15 cellular contexts compared by ENCODE assay signal in genomic region chr1:193700710-193701355, GRCh38.
DNase-seq lines count a peak whose midpoint lies in the region; ATAC-seq and TF ChIP-seq lines count a peak whose summit lies in the region.
"Had no signal": no experiment of that assay in that cellular context is flagged by ENCODE, and none has a peak within 500 bp of the region (broad histone marks: within the 10 kb centered on the region; RNA-seq: fewer than 3 reads in every experiment).

No MANE protein-coding gene starts in this region.

- H3K4me3 Mint-ChIP-seq in activated CD8-positive, alpha-beta T cell treated with anti-CD3 and anti-CD28 coated beads for 36 hours: no peak overlapping the region
- H3K4me3 Mint-ChIP-seq in naive thymus-derived CD4-positive, alpha-beta T cell: no peak overlapping the region
- H3K4me3 Mint-ChIP-seq: brain; CD8-positive, alpha-beta T cell; mesothelial cell of epicardium had no signal

- no peaks in the 10 kb centered on the region for H3K36me3 ChIP-seq in naive thymus-derived CD4-positive, alpha-beta T cell (ENCODE audit: control insufficient read depth in 2 of 3, insufficient read depth in 3 of 3, low read length in 3 of 3)

- TF ChIP-seq CTCF in activated CD8-positive, alpha-beta T cell treated with anti-CD3 and anti-CD28 coated beads for 36 hours (IDR thresholded peaks at IDR 0.05): no peak

- H3K27me3 Mint-ChIP-seq in activated CD8-positive, alpha-beta T cell treated with anti-CD3 and anti-CD28 coated beads for 36 hours: no peaks in the 10 kb centered on the region
- no peaks in the 10 kb centered on the region for H3K27me3 Mint-ChIP-seq in naive thymus-derived CD4-positive, alpha-beta T cell
- H3K27me3 Mint-ChIP-seq: brain had no signal

- CTCF ChIA-PET in activated CD8-positive, alpha-beta T cell treated with anti-CD3 and anti-CD28 coated beads for 36 hours (lab: Charles Lee): no interaction called here
- CTCF ChIA-PET in naive thymus-derived CD4-positive, alpha-beta T cell (lab: Charles Lee): no interaction called here

- H3K4me1 Mint-ChIP-seq in activated CD8-positive, alpha-beta T cell treated with anti-CD3 and anti-CD28 coated beads for 36 hours (ENCODE audit: low read depth): peaks cover 22% of the 10 kb centered on the region
- peaks cover 0 to 10% (median 5%) of the 10 kb centered on the region in 7 donors for H3K4me1 Mint-ChIP-seq in naive thymus-derived CD4-positive, alpha-beta T cell

- ATAC-seq in activated CD8-positive, alpha-beta T cell treated with anti-CD3 and anti-CD28 coated beads for 36 hours: peak; percentile 92
- no peak for ATAC-seq in naive thymus-derived CD4-positive, alpha-beta T cell
- ATAC-seq in GM21825 (IDR thresholded peaks at IDR 0.05; ENCODE audit: unreplicated experiment) (no peak), HG02763 (IDR thresholded peaks at IDR 0.05; ENCODE audit: unreplicated experiment) (no peak)
- ATAC-seq: CD8-positive, alpha-beta T cell; K562 had no signal

- intact Hi-C loops in activated CD8-positive, alpha-beta T cell treated with anti-CD3 and anti-CD28 coated beads for 36 hours (cut with micrococcal nuclease): no loop called here
- intact Hi-C loops in naive thymus-derived CD4-positive, alpha-beta T cell (cut with micrococcal nuclease): no loop called here

- H3K9me3 ChIP-seq in naive thymus-derived CD4-positive, alpha-beta T cell (ENCODE audit: control insufficient read depth in 2 of 3, low read length in 3 of 3): no peaks in the 10 kb centered on the region

- H3K27ac ChIP-seq in naive thymus-derived CD4-positive, alpha-beta T cell (ENCODE audit: low read depth, low read length): no peak overlapping the region

- H3K27ac Mint-ChIP-seq in activated CD8-positive, alpha-beta T cell treated with anti-CD3 and anti-CD28 coated beads for 36 hours: peak overlapping the region; percentile 32
- H3K27ac Mint-ChIP-seq in naive thymus-derived CD4-positive, alpha-beta T cell: no peak overlapping the region
- H3K27ac Mint-ChIP-seq: CD8-positive, alpha-beta T cell; mesothelial cell of epicardium had no signal

- peak; percentile 1 for DNase-seq in AG08395 (ENCODE audit: low spot score)
- peak; percentile 51 for DNase-seq in HCEC 1CT
- no peak for DNase-seq in activated CD8-positive, alpha-beta T cell treated with anti-CD3 and anti-CD28 coated beads for 36 hours
- peak; percentile 31 for DNase-seq in foreskin melanocyte
- DNase-seq in naive thymus-derived CD4-positive, alpha-beta T cell: no peak
- DNase-seq in hypothalamus (lab: John Stamatoyannopoulos, UW): no peak
- DNase-seq: activated CD4-positive, alpha-beta T cell treated with anti-CD3 and anti-CD28 coated beads for 1 hour; CD8-positive, alpha-beta T cell; retina; SHP77 had no signal

- no peak overlapping the region for H3K4me3 ChIP-seq in naive thymus-derived CD4-positive, alpha-beta T cell (ENCODE audit: low read length)
- H3K4me3 ChIP-seq: K562 had no signal

- H3K9me3 Mint-ChIP-seq in activated CD8-positive, alpha-beta T cell treated with anti-CD3 and anti-CD28 coated beads for 36 hours: peaks cover 3% of the 10 kb centered on the region
- peaks cover 0 to 7% (median 0%) of the 10 kb centered on the region in 11 donors for H3K9me3 Mint-ChIP-seq in naive thymus-derived CD4-positive, alpha-beta T cell
- H3K9me3 Mint-ChIP-seq: CD8-positive, alpha-beta T cell had no signal

- H3K36me3 Mint-ChIP-seq in activated CD8-positive, alpha-beta T cell treated with anti-CD3 and anti-CD28 coated beads for 36 hours (ENCODE audit: low read depth): no peaks in the 10 kb centered on the region
- peaks cover 0 to 7% (median 0%) of the 10 kb centered on the region in 5 donors for H3K36me3 Mint-ChIP-seq in naive thymus-derived CD4-positive, alpha-beta T cell
- H3K36me3 Mint-ChIP-seq: brain; CD8-positive, alpha-beta T cell; mesothelial cell of epicardium had no signal

- POLR2A ChIA-PET in activated CD8-positive, alpha-beta T cell treated with anti-CD3 and anti-CD28 coated beads for 36 hours (lab: Charles Lee): no interaction called here
- POLR2A ChIA-PET in naive thymus-derived CD4-positive, alpha-beta T cell (lab: Charles Lee): interaction anchor here (0.6 kb wide), 1 partner anchor 16 kb away, joined by 3 read pairs; no protein-coding TSS in a partner anchor

- H3K4me1 ChIP-seq in naive thymus-derived CD4-positive, alpha-beta T cell (ENCODE audit: control insufficient read depth in 2 of 2, insufficient read depth in 2 of 2, low read length in 2 of 2): no peaks in the 10 kb centered on the region

- no peaks in the 10 kb centered on the region for H3K27me3 ChIP-seq in naive thymus-derived CD4-positive, alpha-beta T cell (ENCODE audit: control insufficient read depth in 2 of 2, insufficient read depth in 2 of 2, low read length in 2 of 2)

Comparison
In these comparisons a context has a peak if more than half of its experiments do, and no peak if none do; other contexts are left out.
1. DNase-seq: peak in AG08395 (single experiment), HCEC 1CT (single experiment) and foreskin melanocyte (single experiment); none in activated CD8-positive, alpha-beta T cell treated with anti-CD3 and anti-CD28 coated beads for 36 hours (single experiment), naive thymus-derived CD4-positive, alpha-beta T cell (0 of 9) and hypothalamus (0 of 51).